Comparison of ENCODE assay signal across 3 cellular contexts in the genomic region with DNA sequence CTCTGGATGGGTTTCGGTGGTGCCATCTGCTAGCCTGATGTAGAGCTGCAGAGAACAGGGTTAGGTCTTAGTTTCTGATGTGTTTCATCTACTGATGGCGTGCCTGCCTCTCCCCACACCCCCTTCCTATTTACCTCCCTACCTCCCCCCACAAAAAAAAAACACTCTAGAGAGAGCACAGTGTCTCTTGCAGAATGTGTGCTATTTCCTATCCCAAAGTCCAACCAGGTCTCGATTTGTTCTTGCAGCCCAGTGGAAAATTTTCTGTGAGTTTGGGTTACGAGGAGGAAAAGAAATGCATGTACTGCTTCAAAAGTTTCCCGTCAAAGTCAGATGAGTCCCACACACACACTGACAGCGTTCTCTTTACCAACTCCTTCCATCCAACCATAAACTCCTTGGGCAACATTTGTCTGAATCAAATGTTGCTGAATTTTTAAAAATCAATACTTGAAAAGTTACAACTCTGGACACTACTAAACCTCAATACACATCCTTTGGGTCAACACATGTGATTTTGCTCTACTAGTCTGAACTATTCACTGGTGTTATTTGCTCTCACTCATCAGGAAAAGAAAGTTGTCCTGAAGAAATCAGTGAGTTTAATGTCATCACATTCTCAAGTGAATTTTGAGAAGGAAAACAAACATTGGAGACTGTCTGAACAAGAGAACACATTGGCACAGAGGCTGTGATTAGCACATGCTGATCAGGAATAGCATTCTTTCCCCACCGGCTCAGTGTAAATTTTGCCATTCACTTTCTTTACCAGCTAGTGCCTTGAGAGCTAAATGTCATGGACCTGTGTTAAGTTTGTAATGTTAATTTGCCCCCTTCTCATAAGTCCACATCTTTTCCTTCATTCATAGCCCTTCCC.
TF ChIP-seq lines count a peak whose summit lies in the region.

No MANE protein-coding gene starts in this region.

TF ChIP-seq in HEK293, 187 proteins besides CTCF, POLR2A, EP300 and RAD21:
- TF ChIP-seq, protein P1, sequence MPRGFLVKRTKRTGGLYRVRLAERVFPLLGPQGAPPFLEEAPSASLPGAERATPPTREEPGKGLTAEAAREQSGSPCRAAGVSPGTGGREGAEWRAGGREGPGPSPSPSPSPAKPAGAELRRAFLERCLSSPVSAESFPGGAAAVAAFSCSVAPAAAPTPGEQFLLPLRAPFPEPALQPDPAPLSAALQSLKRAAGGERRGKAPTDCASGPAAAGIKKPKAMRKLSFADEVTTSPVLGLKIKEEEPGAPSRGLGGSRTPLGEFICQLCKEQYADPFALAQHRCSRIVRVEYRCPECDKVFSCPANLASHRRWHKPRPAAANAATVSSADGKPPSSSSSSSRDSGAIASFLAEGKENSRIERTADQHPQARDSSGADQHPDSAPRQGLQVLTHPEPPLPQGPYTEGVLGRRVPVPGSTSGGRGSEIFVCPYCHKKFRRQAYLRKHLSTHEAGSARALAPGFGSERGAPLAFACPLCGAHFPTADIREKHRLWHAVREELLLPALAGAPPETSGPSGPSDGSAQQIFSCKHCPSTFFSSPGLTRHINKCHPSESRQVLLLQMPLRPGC (tag by site-specific recombination; IDR thresholded peaks at IDR 0.05), result no peak
- peak; percentile 52; the same call in 1 of the 2 replicates for TF ChIP-seq PRDM1 (tag by site-specific recombination; IDR thresholded peaks at IDR 0.05)

TF ChIP-seq in H1, 55 proteins besides CTCF, POLR2A, EP300 and RAD21 (continues in another document):
- no peak for TF ChIP-seq JUN (IDR thresholded peaks at IDR 0.05; ENCODE audit: low read depth, low read length)
- TF ChIP-seq SP2 (IDR thresholded peaks at IDR 0.05; ENCODE audit: low read length), result no peak
- no peak for TF ChIP-seq SP1 (IDR thresholded peaks at IDR 0.05; ENCODE audit: low read depth, low read length)
- no peak for TF ChIP-seq SAP30 (IDR thresholded peaks at IDR 0.05; ENCODE audit: insufficient read depth, insufficient replicate concordance, low read length)
- no peak for TF ChIP-seq EZH2 (IDR thresholded peaks at IDR 0.05; ENCODE audit: low read depth, low read length, severe bottlenecking)
- TF ChIP-seq, protein P2, sequence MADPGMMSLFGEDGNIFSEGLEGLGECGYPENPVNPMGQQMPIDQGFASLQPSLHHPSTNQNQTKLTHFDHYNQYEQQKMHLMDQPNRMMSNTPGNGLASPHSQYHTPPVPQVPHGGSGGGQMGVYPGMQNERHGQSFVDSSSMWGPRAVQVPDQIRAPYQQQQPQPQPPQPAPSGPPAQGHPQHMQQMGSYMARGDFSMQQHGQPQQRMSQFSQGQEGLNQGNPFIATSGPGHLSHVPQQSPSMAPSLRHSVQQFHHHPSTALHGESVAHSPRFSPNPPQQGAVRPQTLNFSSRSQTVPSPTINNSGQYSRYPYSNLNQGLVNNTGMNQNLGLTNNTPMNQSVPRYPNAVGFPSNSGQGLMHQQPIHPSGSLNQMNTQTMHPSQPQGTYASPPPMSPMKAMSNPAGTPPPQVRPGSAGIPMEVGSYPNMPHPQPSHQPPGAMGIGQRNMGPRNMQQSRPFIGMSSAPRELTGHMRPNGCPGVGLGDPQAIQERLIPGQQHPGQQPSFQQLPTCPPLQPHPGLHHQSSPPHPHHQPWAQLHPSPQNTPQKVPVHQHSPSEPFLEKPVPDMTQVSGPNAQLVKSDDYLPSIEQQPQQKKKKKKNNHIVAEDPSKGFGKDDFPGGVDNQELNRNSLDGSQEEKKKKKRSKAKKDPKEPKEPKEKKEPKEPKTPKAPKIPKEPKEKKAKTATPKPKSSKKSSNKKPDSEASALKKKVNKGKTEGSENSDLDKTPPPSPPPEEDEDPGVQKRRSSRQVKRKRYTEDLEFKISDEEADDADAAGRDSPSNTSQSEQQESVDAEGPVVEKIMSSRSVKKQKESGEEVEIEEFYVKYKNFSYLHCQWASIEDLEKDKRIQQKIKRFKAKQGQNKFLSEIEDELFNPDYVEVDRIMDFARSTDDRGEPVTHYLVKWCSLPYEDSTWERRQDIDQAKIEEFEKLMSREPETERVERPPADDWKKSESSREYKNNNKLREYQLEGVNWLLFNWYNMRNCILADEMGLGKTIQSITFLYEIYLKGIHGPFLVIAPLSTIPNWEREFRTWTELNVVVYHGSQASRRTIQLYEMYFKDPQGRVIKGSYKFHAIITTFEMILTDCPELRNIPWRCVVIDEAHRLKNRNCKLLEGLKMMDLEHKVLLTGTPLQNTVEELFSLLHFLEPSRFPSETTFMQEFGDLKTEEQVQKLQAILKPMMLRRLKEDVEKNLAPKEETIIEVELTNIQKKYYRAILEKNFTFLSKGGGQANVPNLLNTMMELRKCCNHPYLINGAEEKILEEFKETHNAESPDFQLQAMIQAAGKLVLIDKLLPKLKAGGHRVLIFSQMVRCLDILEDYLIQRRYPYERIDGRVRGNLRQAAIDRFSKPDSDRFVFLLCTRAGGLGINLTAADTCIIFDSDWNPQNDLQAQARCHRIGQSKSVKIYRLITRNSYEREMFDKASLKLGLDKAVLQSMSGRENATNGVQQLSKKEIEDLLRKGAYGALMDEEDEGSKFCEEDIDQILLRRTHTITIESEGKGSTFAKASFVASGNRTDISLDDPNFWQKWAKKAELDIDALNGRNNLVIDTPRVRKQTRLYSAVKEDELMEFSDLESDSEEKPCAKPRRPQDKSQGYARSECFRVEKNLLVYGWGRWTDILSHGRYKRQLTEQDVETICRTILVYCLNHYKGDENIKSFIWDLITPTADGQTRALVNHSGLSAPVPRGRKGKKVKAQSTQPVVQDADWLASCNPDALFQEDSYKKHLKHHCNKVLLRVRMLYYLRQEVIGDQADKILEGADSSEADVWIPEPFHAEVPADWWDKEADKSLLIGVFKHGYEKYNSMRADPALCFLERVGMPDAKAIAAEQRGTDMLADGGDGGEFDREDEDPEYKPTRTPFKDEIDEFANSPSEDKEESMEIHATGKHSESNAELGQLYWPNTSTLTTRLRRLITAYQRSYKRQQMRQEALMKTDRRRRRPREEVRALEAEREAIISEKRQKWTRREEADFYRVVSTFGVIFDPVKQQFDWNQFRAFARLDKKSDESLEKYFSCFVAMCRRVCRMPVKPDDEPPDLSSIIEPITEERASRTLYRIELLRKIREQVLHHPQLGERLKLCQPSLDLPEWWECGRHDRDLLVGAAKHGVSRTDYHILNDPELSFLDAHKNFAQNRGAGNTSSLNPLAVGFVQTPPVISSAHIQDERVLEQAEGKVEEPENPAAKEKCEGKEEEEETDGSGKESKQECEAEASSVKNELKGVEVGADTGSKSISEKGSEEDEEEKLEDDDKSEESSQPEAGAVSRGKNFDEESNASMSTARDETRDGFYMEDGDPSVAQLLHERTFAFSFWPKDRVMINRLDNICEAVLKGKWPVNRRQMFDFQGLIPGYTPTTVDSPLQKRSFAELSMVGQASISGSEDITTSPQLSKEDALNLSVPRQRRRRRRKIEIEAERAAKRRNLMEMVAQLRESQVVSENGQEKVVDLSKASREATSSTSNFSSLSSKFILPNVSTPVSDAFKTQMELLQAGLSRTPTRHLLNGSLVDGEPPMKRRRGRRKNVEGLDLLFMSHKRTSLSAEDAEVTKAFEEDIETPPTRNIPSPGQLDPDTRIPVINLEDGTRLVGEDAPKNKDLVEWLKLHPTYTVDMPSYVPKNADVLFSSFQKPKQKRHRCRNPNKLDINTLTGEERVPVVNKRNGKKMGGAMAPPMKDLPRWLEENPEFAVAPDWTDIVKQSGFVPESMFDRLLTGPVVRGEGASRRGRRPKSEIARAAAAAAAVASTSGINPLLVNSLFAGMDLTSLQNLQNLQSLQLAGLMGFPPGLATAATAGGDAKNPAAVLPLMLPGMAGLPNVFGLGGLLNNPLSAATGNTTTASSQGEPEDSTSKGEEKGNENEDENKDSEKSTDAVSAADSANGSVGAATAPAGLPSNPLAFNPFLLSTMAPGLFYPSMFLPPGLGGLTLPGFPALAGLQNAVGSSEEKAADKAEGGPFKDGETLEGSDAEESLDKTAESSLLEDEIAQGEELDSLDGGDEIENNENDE (IDR thresholded peaks at IDR 0.05; ENCODE audit: insufficient replicate concordance, low read length), result no peak
- no peak for TF ChIP-seq ASH2L (IDR thresholded peaks at IDR 0.05; ENCODE audit: low read length)
- TF ChIP-seq, protein P3, sequence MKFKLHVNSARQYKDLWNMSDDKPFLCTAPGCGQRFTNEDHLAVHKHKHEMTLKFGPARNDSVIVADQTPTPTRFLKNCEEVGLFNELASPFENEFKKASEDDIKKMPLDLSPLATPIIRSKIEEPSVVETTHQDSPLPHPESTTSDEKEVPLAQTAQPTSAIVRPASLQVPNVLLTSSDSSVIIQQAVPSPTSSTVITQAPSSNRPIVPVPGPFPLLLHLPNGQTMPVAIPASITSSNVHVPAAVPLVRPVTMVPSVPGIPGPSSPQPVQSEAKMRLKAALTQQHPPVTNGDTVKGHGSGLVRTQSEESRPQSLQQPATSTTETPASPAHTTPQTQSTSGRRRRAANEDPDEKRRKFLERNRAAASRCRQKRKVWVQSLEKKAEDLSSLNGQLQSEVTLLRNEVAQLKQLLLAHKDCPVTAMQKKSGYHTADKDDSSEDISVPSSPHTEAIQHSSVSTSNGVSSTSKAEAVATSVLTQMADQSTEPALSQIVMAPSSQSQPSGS (IDR thresholded peaks at IDR 0.05; ENCODE audit: low read length), result no peak

TF ChIP-seq in HepG2, 621 proteins besides CTCF, POLR2A, EP300 and RAD21 (continues in another document):
- peak; percentile 18; the same call in 1 of the 2 replicates for TF ChIP-seq ONECUT2 (CRISPR knock-in tag; IDR thresholded peaks at IDR 0.05)
- TF ChIP-seq, protein P4, sequence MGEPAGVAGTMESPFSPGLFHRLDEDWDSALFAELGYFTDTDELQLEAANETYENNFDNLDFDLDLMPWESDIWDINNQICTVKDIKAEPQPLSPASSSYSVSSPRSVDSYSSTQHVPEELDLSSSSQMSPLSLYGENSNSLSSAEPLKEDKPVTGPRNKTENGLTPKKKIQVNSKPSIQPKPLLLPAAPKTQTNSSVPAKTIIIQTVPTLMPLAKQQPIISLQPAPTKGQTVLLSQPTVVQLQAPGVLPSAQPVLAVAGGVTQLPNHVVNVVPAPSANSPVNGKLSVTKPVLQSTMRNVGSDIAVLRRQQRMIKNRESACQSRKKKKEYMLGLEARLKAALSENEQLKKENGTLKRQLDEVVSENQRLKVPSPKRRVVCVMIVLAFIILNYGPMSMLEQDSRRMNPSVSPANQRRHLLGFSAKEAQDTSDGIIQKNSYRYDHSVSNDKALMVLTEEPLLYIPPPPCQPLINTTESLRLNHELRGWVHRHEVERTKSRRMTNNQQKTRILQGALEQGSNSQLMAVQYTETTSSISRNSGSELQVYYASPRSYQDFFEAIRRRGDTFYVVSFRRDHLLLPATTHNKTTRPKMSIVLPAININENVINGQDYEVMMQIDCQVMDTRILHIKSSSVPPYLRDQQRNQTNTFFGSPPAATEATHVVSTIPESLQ (CRISPR knock-in tag; conservative IDR thresholded peaks at IDR 0.05), result no peak
- TF ChIP-seq NCOR1 (IDR thresholded peaks at IDR 0.05; ENCODE audit: borderline replicate concordance, low read length), result peak; percentile 51; the same call in 1 of the 2 replicates
- TF ChIP-seq MAFK (conservative IDR thresholded peaks at IDR 0.05 in 1 of 2, IDR thresholded peaks at IDR 0.05 in 1 of 2; ENCODE audit: low read length in 2 of 2), result no peak
- TF ChIP-seq HNF4G (IDR thresholded peaks at IDR 0.05; ENCODE audit: borderline replicate concordance, low read depth, low read length), result peak; percentile 40; the same call in 1 of the 2 replicates
- TF ChIP-seq HNF4G (CRISPR knock-in tag; IDR thresholded peaks at IDR 0.05; ENCODE audit: borderline replicate concordance, low read depth), result no peak
- TF ChIP-seq ZMYM3 (CRISPR knock-in tag; IDR thresholded peaks at IDR 0.05), result 0 out of 2 replicates have a peak, but pooled peaks have one; percentile 56
- TF ChIP-seq ZSCAN25 (CRISPR knock-in tag; IDR thresholded peaks at IDR 0.05), result 0 out of 2 replicates have a peak, but pooled peaks have one; percentile 31
- TF ChIP-seq, protein P5, sequence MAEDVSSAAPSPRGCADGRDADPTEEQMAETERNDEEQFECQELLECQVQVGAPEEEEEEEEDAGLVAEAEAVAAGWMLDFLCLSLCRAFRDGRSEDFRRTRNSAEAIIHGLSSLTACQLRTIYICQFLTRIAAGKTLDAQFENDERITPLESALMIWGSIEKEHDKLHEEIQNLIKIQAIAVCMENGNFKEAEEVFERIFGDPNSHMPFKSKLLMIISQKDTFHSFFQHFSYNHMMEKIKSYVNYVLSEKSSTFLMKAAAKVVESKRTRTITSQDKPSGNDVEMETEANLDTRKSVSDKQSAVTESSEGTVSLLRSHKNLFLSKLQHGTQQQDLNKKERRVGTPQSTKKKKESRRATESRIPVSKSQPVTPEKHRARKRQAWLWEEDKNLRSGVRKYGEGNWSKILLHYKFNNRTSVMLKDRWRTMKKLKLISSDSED (CRISPR knock-in tag; IDR thresholded peaks at IDR 0.05), result no peak
- no peak for TF ChIP-seq ZNF160 (CRISPR knock-in tag; IDR thresholded peaks at IDR 0.05)
- TF ChIP-seq GZF1 (CRISPR knock-in tag; IDR thresholded peaks at IDR 0.05), result no peak
- TF ChIP-seq ZNF292 (CRISPR knock-in tag; IDR thresholded peaks at IDR 0.05; ENCODE audit: borderline replicate concordance, low read depth), result 0 out of 2 replicates have a peak, but pooled peaks have one; percentile 40
- TF ChIP-seq, protein P6, sequence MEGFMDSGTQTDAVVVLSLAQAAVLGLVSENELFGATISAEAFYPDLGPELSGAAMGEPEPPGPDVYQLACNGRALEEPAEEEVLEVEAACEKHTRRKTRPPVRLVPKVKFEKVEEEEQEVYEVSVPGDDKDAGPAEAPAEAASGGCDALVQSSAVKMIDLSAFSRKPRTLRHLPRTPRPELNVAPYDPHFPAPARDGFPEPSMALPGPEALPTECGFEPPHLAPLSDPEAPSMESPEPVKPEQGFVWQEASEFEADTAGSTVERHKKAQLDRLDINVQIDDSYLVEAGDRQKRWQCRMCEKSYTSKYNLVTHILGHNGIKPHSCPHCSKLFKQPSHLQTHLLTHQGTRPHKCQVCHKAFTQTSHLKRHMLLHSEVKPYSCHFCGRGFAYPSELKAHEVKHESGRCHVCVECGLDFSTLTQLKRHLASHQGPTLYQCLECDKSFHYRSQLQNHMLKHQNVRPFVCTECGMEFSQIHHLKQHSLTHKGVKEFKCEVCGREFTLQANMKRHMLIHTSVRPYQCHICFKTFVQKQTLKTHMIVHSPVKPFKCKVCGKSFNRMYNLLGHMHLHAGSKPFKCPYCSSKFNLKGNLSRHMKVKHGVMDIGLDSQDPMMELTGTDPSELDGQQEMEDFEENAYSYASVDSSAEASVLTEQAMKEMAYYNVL (CRISPR knock-in tag; IDR thresholded peaks at IDR 0.05; ENCODE audit: borderline replicate concordance), result peak; percentile 51; the same call in 1 of the 2 replicates
- peak; percentile 39; the same call in 1 of the 2 replicates for TF ChIP-seq ARNTL (CRISPR knock-in tag; IDR thresholded peaks at IDR 0.05)
- TF ChIP-seq SMC3 (IDR thresholded peaks at IDR 0.05; ENCODE audit: low read length), result no peak
- peak; percentile 46; the same call in 1 of the 2 replicates for TF ChIP-seq TARDBP (CRISPR knock-in tag; IDR thresholded peaks at IDR 0.05)
- no peak for TF ChIP-seq ZFP36 (IDR thresholded peaks at IDR 0.05; ENCODE audit: borderline replicate concordance, low read depth, low read length, partially characterized antibody)
- no peak; the same call in 1 of the 2 replicates for TF ChIP-seq ZNF331 (CRISPR knock-in tag; IDR thresholded peaks at IDR 0.05)
- 0 out of 2 replicates have a peak, but pooled peaks have one; percentile 11 for TF ChIP-seq POGZ (CRISPR knock-in tag; IDR thresholded peaks at IDR 0.05)
- no peak for TF ChIP-seq PPARG (CRISPR knock-in tag; conservative IDR thresholded peaks at IDR 0.05)
